In the genomic region with DNA sequence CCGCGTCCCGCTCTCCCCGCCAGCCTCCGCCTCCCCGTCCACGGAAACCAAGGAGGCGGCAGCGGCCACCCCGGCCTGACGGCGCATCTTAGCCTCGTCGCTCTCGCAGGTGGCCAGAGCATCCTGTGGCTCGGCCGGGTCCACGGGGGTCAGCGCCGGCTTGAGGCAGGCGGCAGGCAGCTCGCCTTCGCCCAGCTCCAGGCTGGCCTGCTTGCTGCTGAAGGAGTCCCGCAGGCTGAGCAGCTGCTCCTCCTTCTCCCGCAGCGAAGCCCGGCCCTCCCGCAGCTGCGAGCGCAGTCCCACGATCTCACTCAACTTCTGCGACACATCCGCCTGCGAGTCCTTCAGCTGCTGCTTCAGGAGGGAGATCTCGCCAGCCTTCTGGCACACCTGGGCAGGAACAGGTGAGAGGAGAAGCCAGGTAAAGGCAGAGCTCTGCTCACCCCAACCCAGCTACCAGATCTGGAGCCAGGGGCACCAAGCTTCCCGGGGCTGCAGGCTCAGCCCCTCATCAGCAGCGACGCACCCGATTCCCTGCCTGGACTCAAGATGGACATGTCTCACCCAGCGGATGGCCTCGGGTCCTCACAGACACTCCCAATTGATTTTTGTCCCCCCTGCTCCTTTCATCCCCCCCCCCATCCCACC, we compare ENCODE assay signal across 18 cellular contexts. TPM values are rescaled to one million over a fixed set of nuclear protein-coding genes. Genes with fewer than 3 reads are reported as not detected.
DNase-seq lines count a peak whose midpoint lies in the region; TF ChIP-seq lines count a peak whose summit lies in the region.
"Had no signal": no experiment of that assay in that cellular context is flagged by ENCODE, and none has a peak within 500 bp of the region (broad histone marks: within the 10 kb centered on the region; RNA-seq: fewer than 3 reads in every experiment).

No MANE protein-coding gene starts in this region.

- H3K9me3 Mint-ChIP-seq in activated T-cell treated with anti-CD3 and anti-CD28 coated beads, Interleukin-2, amount 50 U/mL, for 24 hours: no peaks in the 10 kb centered on the region
- H3K9me3 Mint-ChIP-seq: activated CD4-positive, alpha-beta T cell treated with anti-CD3 and anti-CD28 coated beads, Interleukin-2, amount 10 ng/mL, durations not matched to agents 7 days and 5 days had no signal

- no peak overlapping the region for H3K4me3 ChIP-seq in H7 (ENCODE audit: insufficient read depth, low read depth, low read length)
- H3K4me3 ChIP-seq in suprapubic skin: peak overlapping the region; percentile 27
- H3K4me3 ChIP-seq: GM12878 had no signal

- H3K27me3 ChIP-seq in H7 (ENCODE audit: control insufficient read depth, insufficient read depth, low read length): peaks cover 18% of the 10 kb centered on the region; the same call in 1 of the 2 replicates
- peaks cover 15% of the 10 kb centered on the region for H3K27me3 ChIP-seq in suprapubic skin

- no peak for TF ChIP-seq CTCF in suprapubic skin (IDR thresholded peaks at IDR 0.05)

- no peak for TF ChIP-seq POLR2A in suprapubic skin (IDR thresholded peaks at IDR 0.05)

- H3K36me3 Mint-ChIP-seq in activated T-cell treated with anti-CD3 and anti-CD28 coated beads, Interleukin-2, amount 50 U/mL, for 24 hours (ENCODE audit: low read depth): peaks cover 1% of the 10 kb centered on the region
- H3K36me3 Mint-ChIP-seq: brain had no signal

- peaks cover 20% of the 10 kb centered on the region for H3K4me1 ChIP-seq in suprapubic skin

- H3K4me1 Mint-ChIP-seq in activated T-cell treated with anti-CD3 and anti-CD28 coated beads, Interleukin-2, amount 50 U/mL, for 24 hours (ENCODE audit: low read depth): peaks cover 12% of the 10 kb centered on the region

- DNase-seq in SHP77 (lab: John Stamatoyannopoulos, UW) (peak; percentile 28 to 46), SHP77 treated with DMSO at 0.1 percent for 48 hours (lab: John Stamatoyannopoulos, UW) (no peak), H7 (peak; percentile 47), caudate nucleus (lab: John Stamatoyannopoulos, UW) (peak in 1 of 61 donors; percentile 65), suprapubic skin (ENCODE audit: low spot score in 2 of 2) (no peak), islet precursor cell (no peak)
- no peak for DNase-seq in activated T-cell treated with anti-CD3 and anti-CD28 coated beads, Interleukin-2, amount 50 U/mL, for 24 hours
- no peak for DNase-seq in activated effector memory CD4-positive, alpha-beta T cell treated with anti-CD3 and anti-CD28 coated beads, Interleukin-2, amount 50 U/mL, for 16 hours
- DNase-seq: activated CD4-positive, alpha-beta T cell treated with anti-CD3 and anti-CD28 coated beads, Interleukin-2, amount 10 ng/mL, durations not matched to agents 7 days and 5 days; activated naive CD4-positive, alpha-beta T cell treated with anti-CD3 and anti-CD28 coated beads, Interleukin-2, amount 50 U/mL, for 16 hours; mesendoderm; NCI-H1436; stimulated activated naive CD4-positive, alpha-beta T cell treated with Interleukin-2 at 50 U/mL for 16 hours had no signal

- H3K36me3 ChIP-seq in H7 (replicated peaks; ENCODE audit: control insufficient read depth, insufficient read depth, low read length) (no peaks in the 10 kb centered on the region; the same call in 1 of the 2 replicates), suprapubic skin (no peaks in the 10 kb centered on the region)
- H3K36me3 ChIP-seq: neutrophil had no signal

- 92% methylated on average over 37 of the region's 41 CpGs for WGBS in suprapubic skin

- TF ChIP-seq EP300 in suprapubic skin (IDR thresholded peaks at IDR 0.05): no peak

- no peak overlapping the region for H3K4me3 Mint-ChIP-seq in activated T-cell treated with anti-CD3 and anti-CD28 coated beads, Interleukin-2, amount 50 U/mL, for 24 hours
- H3K4me3 Mint-ChIP-seq: activated CD4-positive, alpha-beta T cell treated with anti-CD3 and anti-CD28 coated beads, Interleukin-2, amount 10 ng/mL, durations not matched to agents 7 days and 5 days; brain had no signal

- no peaks in the 10 kb centered on the region for H3K9me3 ChIP-seq in suprapubic skin
- H3K9me3 ChIP-seq: esophagus muscularis mucosa, neutrophil, SK-N-SH had no signal

- H3K27ac ChIP-seq in caudate nucleus (ENCODE audit: low read depth, low read length) (peak overlapping the region; percentile 46), suprapubic skin (no peak overlapping the region)
- H3K27ac ChIP-seq: neutrophil had no signal

- peaks cover 24% of the 10 kb centered on the region for H3K27me3 Mint-ChIP-seq in activated T-cell treated with anti-CD3 and anti-CD28 coated beads, Interleukin-2, amount 50 U/mL, for 24 hours

- H3K27ac Mint-ChIP-seq in activated T-cell treated with anti-CD3 and anti-CD28 coated beads, Interleukin-2, amount 50 U/mL, for 24 hours: no peak overlapping the region
- H3K27ac Mint-ChIP-seq: activated CD4-positive, alpha-beta T cell treated with anti-CD3 and anti-CD28 coated beads, Interleukin-2, amount 10 ng/mL, durations not matched to agents 7 days and 5 days had no signal

RNA-seq across cellular contexts. Expression of gene FASTKD5, which starts 5.2 kb away (rescaled TPM):
- total RNA-seq in H7 (2014; rRNA removed; shearing (Covaris generic)): 20.4 and 22.0 TPM in 2 replicates
- total RNA-seq in suprapubic skin: 10 to 100 TPM; 18.1 to 25.0 (median 20.6) TPM

RNA-seq across cellular contexts. Expression of gene UBOX5, which starts 5.2 kb away (rescaled TPM):
- total RNA-seq in H7 (2014; rRNA removed; shearing (Covaris generic)): 6.4 and 6.9 TPM in 2 replicates
- total RNA-seq in suprapubic skin: 10 to 100 TPM; 10.5 to 11.6 (median 10.7) TPM

RNA-seq across cellular contexts. Expression of gene LZTS3, which starts 8.5 kb away (rescaled TPM):
- total RNA-seq in H7 (2014; rRNA removed; shearing (Covaris generic)): 10.2 and 11.0 TPM in 2 replicates
- 1 to 10 TPM; 4.8 to 9.3 (median 6.7) TPM for total RNA-seq in suprapubic skin

RNA-seq across cellular contexts. Expression of gene DDRGK1, which starts 39.6 kb away (rescaled TPM):
- 38.5 and 46.5 TPM in 2 replicates for total RNA-seq in H7 (2014; rRNA removed; shearing (Covaris generic))
- 100 to 1,000 TPM in 1 of 4 donors, 10 to 100 TPM in 3; 50.0 to 169 (median 55.6) TPM for total RNA-seq in suprapubic skin

RNA-seq across cellular contexts. Expression of gene ITPA, which starts 44.4 kb away (rescaled TPM):
- 140 and 147 TPM in 2 replicates for total RNA-seq in H7 (2014; rRNA removed; shearing (Covaris generic))
- total RNA-seq in suprapubic skin: 10 to 100 TPM; 40.5 to 72.4 (median 53.6) TPM

Comparison
In these comparisons a context has a peak if more than half of its experiments do, and no peak if none do; other contexts are left out.
1. DNase-seq: peak in SHP77 (2 of 2) and H7 (single experiment); none in SHP77 treated with DMSO at 0.1 percent for 48 hours (single experiment), suprapubic skin (0 of 2), islet precursor cell (single experiment), activated T-cell treated with anti-CD3 and anti-CD28 coated beads, Interleukin-2, amount 50 U/mL, for 24 hours (single experiment) and activated effector memory CD4-positive, alpha-beta T cell treated with anti-CD3 and anti-CD28 coated beads, Interleukin-2, amount 50 U/mL, for 16 hours (single experiment).